ENCODE assay signal across 8 cellular contexts in genomic region chr14:49970474-49971147, GRCh38.
DNase-seq lines count a peak whose midpoint lies in the region; ATAC-seq, FAIRE-seq and TF ChIP-seq lines count a peak whose summit lies in the region.

No MANE protein-coding gene starts in this region.

- 35 to 43% (median 36%) methylated on average over 8 of the region's 8 CpGs for WGBS in psoas muscle, 3 donors

- peaks cover 4% of the 10 kb centered on the region; the same call in 1 of the 2 replicates for H3K27me3 Mint-ChIP-seq in HFFc6 (ENCODE audit: insufficient read depth)

- peaks cover 81% of the 10 kb centered on the region for H3K4me1 Mint-ChIP-seq in HFFc6 (ENCODE audit: low read depth)

- H3K9me3 Mint-ChIP-seq in HFFc6: no peaks in the 10 kb centered on the region

- H3K36me3 ChIP-seq in psoas muscle (ENCODE audit: insufficient read depth in 1 of 2, low read depth in 1 of 2): no peaks in the 10 kb centered on the region

- ATAC-seq in esophagus mucosa (peak; percentile 10), psoas muscle (peak in 2 of 4 donors; percentile 33 to 35)

- TF ChIP-seq POLR2A in GM12892 (IDR thresholded peaks at IDR 0.05; ENCODE audit: low read depth, low read length): no peak

- no peak overlapping the region for H3K4me3 ChIP-seq in psoas muscle

- H3K27me3 ChIP-seq in psoas muscle (ENCODE audit: insufficient read depth in 3 of 3, low read length in 2 of 3): no peaks in the 10 kb centered on the region

- peak overlapping the region; percentile 3 for H3K27ac ChIP-seq in psoas muscle

- in situ Hi-C loops in ACHN (cut with HindIII; ENCODE audit: low pct_ligation_motif_present, low pct_unique_long_range_greater_than_20kb, low sequenced_read_pairs): no loop called here

- no peak for DNase-seq in GM12892 (ENCODE audit: insufficient read length)
- no peak for DNase-seq in HFFc6
- peak; percentile 42 for DNase-seq in RPMI7951 (ENCODE audit: low read depth)
- no peak for DNase-seq in psoas muscle
- no peak for DNase-seq in HTR-8/SVneo (ENCODE audit: insufficient read length, low spot score)
- no peak for DNase-seq in ACHN
- DNase-seq in NCI-H82 (lab: John Stamatoyannopoulos, UW): no peak

- TF ChIP-seq CTCF in HFFc6 (IDR thresholded peaks at IDR 0.05) (no peak), psoas muscle (IDR thresholded peaks at IDR 0.05) (no peak)

- no peaks in the 10 kb centered on the region for H3K36me3 Mint-ChIP-seq in HFFc6 (ENCODE audit: low read depth)

- H3K4me1 ChIP-seq in psoas muscle: peaks cover 33% of the 10 kb centered on the region

- H3K9me3 ChIP-seq in psoas muscle: no peaks in the 10 kb centered on the region

- peak overlapping the region; percentile 48 for H3K27ac Mint-ChIP-seq in HFFc6

- FAIRE-seq in GM12892 (lab: Jason Lieb, UNC) (peak; percentile 88), HTR-8/SVneo (lab: Jason Lieb, UNC) (no peak)

- peak overlapping the region; percentile 20 for H3K4me3 Mint-ChIP-seq in HFFc6

- intact Hi-C loops in psoas muscle (cut with DNase I): no loop called here
